In genomic region chr1:55064071-55064581, GRCh38 we compare ENCODE assay signal across 1 cellular context.
TF ChIP-seq lines count a peak whose summit lies in the region.

No MANE protein-coding gene starts in this region.

TF ChIP-seq in HEK293, 187 proteins besides CTCF, POLR2A, EP300 and RAD21 (continued from another document):
- TF ChIP-seq ZNF398 (tag by site-specific recombination; IDR thresholded peaks at IDR 0.05) (no peak), ZBTB48 (tag by site-specific recombination; IDR thresholded peaks at IDR 0.05) (no peak), ZBTB20 (tag by site-specific recombination; IDR thresholded peaks at IDR 0.05) (no peak), BCL6B (tag by site-specific recombination; IDR thresholded peaks at IDR 0.05) (no peak), PRDM10 (tag by site-specific recombination; IDR thresholded peaks at IDR 0.05) (0 out of 2 replicates have a peak, but pooled peaks have one; percentile 28), ZNF521 (tag by site-specific recombination; IDR thresholded peaks at IDR 0.05) (no peak)
